In the genomic region with DNA sequence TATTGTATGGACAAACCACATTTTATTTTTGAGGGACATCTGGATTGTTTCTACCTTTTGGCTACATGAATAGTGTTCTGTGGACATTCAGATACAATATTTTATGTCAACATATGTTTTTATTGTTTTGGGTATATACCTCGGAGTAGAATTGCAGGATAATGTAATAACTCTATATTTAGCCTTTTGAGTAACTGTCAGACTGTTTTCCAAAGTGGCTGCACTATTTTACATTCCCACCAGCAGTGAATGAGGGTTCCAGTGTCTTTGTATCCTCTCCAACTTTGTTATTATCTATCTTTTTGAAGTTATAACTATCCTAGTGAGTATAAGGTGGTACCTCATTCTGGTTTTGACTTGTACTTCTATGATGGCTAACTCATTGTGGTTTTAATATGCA, we compare ENCODE assay signal across 18 cellular contexts. TPM values are rescaled to one million over a fixed set of nuclear protein-coding genes. Genes with fewer than 3 reads are reported as not detected.
DNase-seq lines count a peak whose midpoint lies in the region; ATAC-seq and TF ChIP-seq lines count a peak whose summit lies in the region.
"Had no signal": no experiment of that assay in that cellular context is flagged by ENCODE, and none has a peak within 500 bp of the region (broad histone marks: within the 10 kb centered on the region; RNA-seq: fewer than 3 reads in every experiment).

No MANE protein-coding gene starts in this region.

- no peaks in the 10 kb centered on the region for H3K27me3 Mint-ChIP-seq in chondrocyte (ENCODE audit: low read depth)
- H3K27me3 Mint-ChIP-seq: CD4-positive, alpha-beta memory T cell had no signal

- intact Hi-C loops in left ventricle myocardium superior (cut with micrococcal nuclease): no loop called here
- intact Hi-C loops in Right ventricle myocardium inferior (cut with DNase I): no loop called here
- intact Hi-C loops in psoas muscle (cut with DNase I): no loop called here
- intact Hi-C loops in head of caudate nucleus (cut with DNase I): no loop called here

- peaks cover 100% of the 10 kb centered on the region for H3K79me2 ChIP-seq in SK-N-SH (ENCODE audit: insufficient read depth)

- DNase-seq in left ventricle myocardium superior (no peak), Right ventricle myocardium inferior (ENCODE audit: missing footprints) (no peak), chondrocyte (ENCODE audit: low spot score) (no peak), psoas muscle (no peak), SK-N-SH (no peak), head of caudate nucleus (no peak), ureter (ENCODE audit: low spot score) (no peak)
- DNase-seq: C1 segment of cervical spinal cord; Calu3; CD4-positive, alpha-beta memory T cell; COR-L47; DMS53; DMS79 treated with DMSO at 0.1 percent for 48 hours; GF-D8; GOT3; HFFc6 had no signal

- H3K9me3 ChIP-seq in psoas muscle (no peaks in the 10 kb centered on the region), skeletal muscle tissue (ENCODE audit: control insufficient read depth in 3 of 3, low read length in 3 of 3) (no peaks in the 10 kb centered on the region), SK-N-SH (no peaks in the 10 kb centered on the region)
- H3K9me3 ChIP-seq: HAP-1 had no signal

- peak overlapping the region; percentile 67 for H3K27ac ChIP-seq in psoas muscle
- H3K27ac ChIP-seq in skeletal muscle tissue (ENCODE audit: low read depth, low read length): peak overlapping the region; percentile 48
- no peak overlapping the region for H3K27ac ChIP-seq in SK-N-SH (ENCODE audit: low read depth in 2 of 2, low read length in 1 of 2)

- H3K9me2 ChIP-seq in SK-N-SH: no peaks in the 10 kb centered on the region

- H4K20me1 ChIP-seq in SK-N-SH (ENCODE audit: insufficient read depth): peaks cover 40% of the 10 kb centered on the region; the same call in 1 of the 2 replicates

- no peaks in the 10 kb centered on the region for H3K9me3 Mint-ChIP-seq in chondrocyte (ENCODE audit: low read depth)
- H3K9me3 Mint-ChIP-seq: HFFc6 had no signal

- peaks cover 14% of the 10 kb centered on the region for H3K4me1 Mint-ChIP-seq in chondrocyte (ENCODE audit: low read depth)

- H3K4me3 ChIP-seq in psoas muscle (peak overlapping the region; percentile 32), skeletal muscle tissue (ENCODE audit: low read length in 3 of 3) (peak overlapping the region in 1 of 3 donors; percentile 3), SK-N-SH (ENCODE audit: low read depth in 2 of 2, low read length in 1 of 2) (no peak overlapping the region)
- H3K4me3 ChIP-seq: HAP-1 had no signal

- H3K27ac Mint-ChIP-seq in chondrocyte (ENCODE audit: unreplicated experiment): peak overlapping the region; percentile 9
- H3K27ac Mint-ChIP-seq: CD4-positive, alpha-beta memory T cell; HFFc6 had no signal

- H2AFZ ChIP-seq in SK-N-SH (ENCODE audit: low read depth): no peak overlapping the region

- peak; percentile 43 for ATAC-seq in left ventricle myocardium superior
- ATAC-seq in Right ventricle myocardium inferior: no peak
- ATAC-seq in psoas muscle: peak; percentile 78 to 90 (median 80)

- H3K9ac ChIP-seq in skeletal muscle tissue (ENCODE audit: low read depth in 1 of 3, low read length in 3 of 3): no peak overlapping the region
- H3K9ac ChIP-seq in SK-N-SH: no peak overlapping the region

- peaks cover 3% of the 10 kb centered on the region for H3F3A ChIP-seq in SK-N-SH (replicated peaks; ENCODE audit: insufficient read depth)

- POLR2A ChIA-PET in SK-N-SH (lab: Yijun Ruan, JAX): no interaction called here

- 3 to 30% (median 17%) methylated on average over 1 of the region's 1 CpG for WGBS in psoas muscle, 3 donors
- 48% methylated on average over 1 of the region's 1 CpG for WGBS in SK-N-SH (ENCODE audit: low lambda C conversion rate)

- no peak for TF ChIP-seq RAD21 in SK-N-SH (IDR thresholded peaks at IDR 0.05; ENCODE audit: low read length)

- H3K36me3 Mint-ChIP-seq in chondrocyte (ENCODE audit: low read depth): no peaks in the 10 kb centered on the region

- H3K4me1 ChIP-seq in psoas muscle: peaks cover 52% of the 10 kb centered on the region
- peaks cover 3 to 10% (median 6%) of the 10 kb centered on the region in 3 donors for H3K4me1 ChIP-seq in skeletal muscle tissue (ENCODE audit: control insufficient read depth in 3 of 3, insufficient read depth in 3 of 3, low read length in 3 of 3)
- peaks cover 0 to 8% of the 10 kb centered on the region in 2 experiments; a peak in 2 of 4 replicates for H3K4me1 ChIP-seq in SK-N-SH (ENCODE audit: control insufficient read depth in 1 of 2, insufficient read depth in 2 of 2, low read depth in 1 of 2, low read length in 1 of 2)

- no peak overlapping the region for H3K4me3 Mint-ChIP-seq in chondrocyte (ENCODE audit: unreplicated experiment)
- H3K4me3 Mint-ChIP-seq: CD4-positive, alpha-beta memory T cell; HFFc6 had no signal

- CTCF ChIA-PET in SK-N-SH (lab: Yijun Ruan, JAX): no interaction called here

- H3K27me3 ChIP-seq in psoas muscle (ENCODE audit: insufficient read depth in 3 of 3, low read length in 2 of 3) (no peaks in the 10 kb centered on the region), skeletal muscle tissue (ENCODE audit: control insufficient read depth in 3 of 3, insufficient read depth in 3 of 3, low read length in 3 of 3) (no peaks in the 10 kb centered on the region), SK-N-SH (ENCODE audit: insufficient read depth) (no peaks in the 10 kb centered on the region)

- no peak overlapping the region for H3K4me2 ChIP-seq in SK-N-SH

- no peak for TF ChIP-seq EP300 in SK-N-SH (IDR thresholded peaks at IDR 0.05; ENCODE audit: borderline replicate concordance in 1 of 2, low read depth in 1 of 2, low read length in 1 of 2)

- no peak for TF ChIP-seq CTCF in chondrocyte (IDR thresholded peaks at IDR 0.05)
- TF ChIP-seq CTCF in psoas muscle (IDR thresholded peaks at IDR 0.05): no peak
- no peak for TF ChIP-seq CTCF in SK-N-SH (IDR thresholded peaks at IDR 0.05)

- no peaks in the 10 kb centered on the region for H3K36me3 ChIP-seq in psoas muscle (ENCODE audit: insufficient read depth in 1 of 2, low read depth in 1 of 2)
- H3K36me3 ChIP-seq in skeletal muscle tissue (ENCODE audit: control insufficient read depth in 3 of 3, insufficient read depth in 3 of 3, low read length in 3 of 3): no peaks in the 10 kb centered on the region
- peaks cover 0 to 4% of the 10 kb centered on the region in 2 experiments for H3K36me3 ChIP-seq in SK-N-SH (replicated peaks in 1 of 2; ENCODE audit: control insufficient read depth in 1 of 2, insufficient read depth in 2 of 2, low read length in 1 of 2)
- H3K36me3 ChIP-seq: HAP-1 had no signal

TF ChIP-seq in SK-N-SH, 30 proteins besides CTCF, POLR2A, EP300 and RAD21:
- TF ChIP-seq GATA2 (CRISPR knock-in tag; IDR thresholded peaks at IDR 0.05) (no peak), POLR2AphosphoS5 (IDR thresholded peaks at IDR 0.05; ENCODE audit: low read depth, low read length) (no peak)
- TF ChIP-seq, protein P1, sequence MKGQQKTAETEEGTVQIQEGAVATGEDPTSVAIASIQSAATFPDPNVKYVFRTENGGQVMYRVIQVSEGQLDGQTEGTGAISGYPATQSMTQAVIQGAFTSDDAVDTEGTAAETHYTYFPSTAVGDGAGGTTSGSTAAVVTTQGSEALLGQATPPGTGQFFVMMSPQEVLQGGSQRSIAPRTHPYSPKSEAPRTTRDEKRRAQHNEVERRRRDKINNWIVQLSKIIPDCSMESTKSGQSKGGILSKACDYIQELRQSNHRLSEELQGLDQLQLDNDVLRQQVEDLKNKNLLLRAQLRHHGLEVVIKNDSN (IDR thresholded peaks at IDR 0.05; ENCODE audit: borderline replicate concordance, low read depth): no peak

RNA-seq across cellular contexts. Expression of a gene that starts 11.0 kb away (rescaled TPM):
- total RNA-seq in left ventricle myocardium superior (212 TPM), Right ventricle myocardium inferior (224 TPM), chondrocyte (66.9 to 71.8 TPM (median 70.6 TPM) in 3 replicates), psoas muscle (100 to 1,000 TPM; 103 to 202 (median 153) TPM), skeletal muscle tissue (135 TPM), ureter (79.0 TPM)
- polyA plus RNA-seq in psoas muscle (100 to 1,000 TPM; 103 to 250 (median 211) TPM), SK-N-SH (2012; rRNA removed) (104 and 105 TPM in 2 replicates)
- polyA plus RNA-seq in SK-N-SH (2012; cell fraction: cytosol; rRNA removed): 143 and 187 TPM in 2 replicates
- polyA plus RNA-seq in SK-N-SH (2012; cell fraction: nucleus; rRNA removed): 21.1 and 40.0 TPM in 2 replicates

Comparison
In these comparisons a context has a peak if more than half of its experiments do, and no peak if none do; other contexts are left out.
1. H3K27ac ChIP-seq: peak in psoas muscle (single experiment) and skeletal muscle tissue (single experiment); none in SK-N-SH (0 of 2).